In genomic region chr11:44565008-44565745, GRCh38 we compare ENCODE assay signal across 8 cellular contexts. TPM values are rescaled to one million over a fixed set of nuclear protein-coding genes. Genes with fewer than 3 reads are reported as not detected.
DNase-seq lines count a peak whose midpoint lies in the region; ATAC-seq and TF ChIP-seq lines count a peak whose summit lies in the region.

A gene with protein sequence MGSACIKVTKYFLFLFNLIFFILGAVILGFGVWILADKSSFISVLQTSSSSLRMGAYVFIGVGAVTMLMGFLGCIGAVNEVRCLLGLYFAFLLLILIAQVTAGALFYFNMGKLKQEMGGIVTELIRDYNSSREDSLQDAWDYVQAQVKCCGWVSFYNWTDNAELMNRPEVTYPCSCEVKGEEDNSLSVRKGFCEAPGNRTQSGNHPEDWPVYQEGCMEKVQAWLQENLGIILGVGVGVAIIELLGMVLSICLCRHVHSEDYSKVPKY (plus strand): TSS chr11:44565663. CDS start chr11:44594663, 29,000 bp downstream.

- H3K4me2 ChIP-seq in PC-3 (ENCODE audit: low read length) = peak within 1 kb of the TSS; percentile 92

- ATAC-seq in GM21619 (IDR thresholded peaks at IDR 0.05; ENCODE audit: unreplicated experiment) = peak; percentile 68
- ATAC-seq in PC-3 = peak; percentile 95

- POLR2A ChIA-PET in PC-3 (lab: Charles Lee; ENCODE audit: unreplicated experiment) = interaction anchor here (0.6 to 0.7 kb wide), 2 partner anchors 190 to 592 kb away, joined by 3 read pairs; no protein-coding TSS in a partner anchor

- H3K9me3 ChIP-seq in PC-3 (ENCODE audit: low read length) = no peaks in the 10 kb centered on the region
- no peaks in the 10 kb centered on the region for H3K9me3 ChIP-seq in mucosa of stomach (ENCODE audit: control insufficient read depth, low read length)

- H3K36me3 ChIP-seq in PC-3 (ENCODE audit: low read depth, low read length) = no peaks in the 10 kb centered on the region
- no peaks in the 10 kb centered on the region for H3K36me3 ChIP-seq in mucosa of stomach (ENCODE audit: control insufficient read depth, insufficient read depth, low read length)

- peak; percentile 91 for DNase-seq in DMS53 treated with DMSO at 0.1 percent for 48 hours (lab: John Stamatoyannopoulos, UW; ENCODE audit: unreplicated experiment)
- peak; percentile 95 for DNase-seq in Jurkat, Clone E6-1 (ENCODE audit: low read depth, low spot score)
- DNase-seq in PC-3 = peak; percentile 96
- peak; percentile 98 for DNase-seq in activated T-cell treated with anti-CD3 and anti-CD28 coated beads, Interleukin-2, amount 50 U/mL, for 1 hour
- DNase-seq in erythroblast (lab: John Stamatoyannopoulos, UW) = peak; percentile 98 to 100
- peak; percentile 94 for DNase-seq in stimulated activated CD8-positive, alpha-beta memory T cell treated with anti-CD3 and anti-CD28 coated beads, Interleukin-7, amount 100 ng/mL, for 1 hour (ENCODE audit: low read depth in 2 of 2)

- no peaks in the 10 kb centered on the region for H3K79me2 ChIP-seq in PC-3 (ENCODE audit: low read length)

- intact Hi-C loops in PC-3 (cut with micrococcal nuclease) = loop anchor here (2.0 kb wide), 1 partner anchor 52 kb away; no protein-coding TSS in a partner anchor

- TF ChIP-seq POLR2A in erythroblast (IDR thresholded peaks at IDR 0.05; ENCODE audit: low read length) = no peak

- H3K27me3 ChIP-seq in PC-3 (ENCODE audit: low read length) (no peaks in the 10 kb centered on the region), mucosa of stomach (ENCODE audit: control insufficient read depth, insufficient read depth, low read length) (no peaks in the 10 kb centered on the region)

- no peaks in the 10 kb centered on the region for H3F3A ChIP-seq in PC-3 (ENCODE audit: low read length, unreplicated experiment)

- CTCF ChIA-PET in PC-3 (lab: Charles Lee) = interaction anchor here (0.8 to 1.7 kb wide), 3 partner anchors 47 to 734 kb away, joined by 3 to 33 read pairs (median 15); no protein-coding TSS in a partner anchor

- no peak for TF ChIP-seq CTCF in PC-3 (conservative IDR thresholded peaks at IDR 0.05; ENCODE audit: low read depth, low read length)

- H3K4me3 ChIP-seq in Jurkat, Clone E6-1 (ENCODE audit: low read length) = peak within 1 kb of the TSS; percentile 95
- H3K4me3 ChIP-seq in PC-3 (ENCODE audit: low read length) (peak within 1 kb of the TSS; percentile 76), mucosa of stomach (ENCODE audit: low read length) (peak within 1 kb of the TSS; percentile 67)

- no peaks in the 10 kb centered on the region for H3K9me2 ChIP-seq in PC-3 (replicated peaks; ENCODE audit: low read length)

- H3K27ac ChIP-seq in PC-3 (ENCODE audit: low read length) = peak within 1 kb of the TSS; percentile 52

- BruUV-seq in PC-3 (replicated peaks; lab: Mats Ljungman, UMichigan) = no TSS peak

- H3K9ac ChIP-seq in PC-3 (ENCODE audit: low read length) (peak within 1 kb of the TSS; percentile 65), mucosa of stomach (ENCODE audit: low read length) (peak within 1 kb of the TSS; percentile 90)

- peak within 1 kb of the TSS; percentile 99 for H2AFZ ChIP-seq in PC-3 (ENCODE audit: low read length)

- no peaks in the 10 kb centered on the region for H4K20me1 ChIP-seq in PC-3 (ENCODE audit: low read length)

- peaks cover 21% of the 10 kb centered on the region for H3K4me1 ChIP-seq in PC-3 (ENCODE audit: insufficient read depth, low read length)
- peaks cover 59% of the 10 kb centered on the region for H3K4me1 ChIP-seq in mucosa of stomach (ENCODE audit: control insufficient read depth, insufficient read depth, low read length)

RNA-seq across cellular contexts. Expression of the gene that starts here (rescaled TPM):
- polyA plus RNA-seq in Jurkat, Clone E6-1 (2012; ENCODE audit: insufficient read depth, insufficient read length) = 130 TPM
- total RNA-seq in PC-3 (2014; rRNA removed) = 4.3 and 5.0 TPM in 2 replicates

Comparison
In these comparisons a context has a peak if more than half of its experiments do, and no peak if none do; other contexts are left out.
1. Peak in every context shown above with its lines: DNase-seq, ATAC-seq, H3K4me3 ChIP-seq and H3K27ac ChIP-seq.